28 cellular contexts compared by ENCODE assay signal in genomic region chr21:26784974-26785373, GRCh38.
DNase-seq lines count a peak whose midpoint lies in the region; ATAC-seq and TF ChIP-seq lines count a peak whose summit lies in the region.
"Had no signal": no experiment of that assay in that cellular context is flagged by ENCODE, and none has a peak within 500 bp of the region (broad histone marks: within the 10 kb centered on the region; RNA-seq: fewer than 3 reads in every experiment).

No MANE protein-coding gene starts in this region.

- DNase-seq in right lobe of liver (no peak), NCI-H1417 (lab: John Stamatoyannopoulos, UW) (no peak), HK-2 (ENCODE audit: unreplicated experiment) (no peak)
- DNase-seq: 8988T; activated CD4-positive, alpha-beta T cell treated with anti-CD3 and anti-CD28 coated beads, Interleukin-2, amount 50 U/mL, for 4 hours; activated naive CD8-positive, alpha-beta T cell treated with anti-CD3 and anti-CD28 coated beads, Interleukin-2, amount 50 U/mL, for 24 hours; activated T-cell treated with anti-CD3 and anti-CD28 coated beads, Interleukin-2, amount 50 U/mL, for 72 hours; C1 segment of cervical spinal cord; COR-L47; HCEC 1CT; IMR-90; naive B cell; NCI-H1436 treated with DMSO at 0.1 percent for 48 hours; NCI-H226; NCI-H69; PC-9; stimulated activated CD4-positive, alpha-beta T cell treated with anti-CD3 and anti-CD28 coated beads, Interleukin-1b, Interleukin-23, amount 100 ng/mL, for 48 hours; T-helper 2 cell; upper lobe of left lung had no signal

- H3K27ac ChIP-seq in liver (ENCODE audit: low read depth in 1 of 2, low read length in 2 of 2) (no peak overlapping the region), right lobe of liver (peak overlapping the region in 1 of 3 donors; percentile 8), muscle layer of duodenum (ENCODE audit: low read length) (peak overlapping the region; percentile 11), stomach smooth muscle (ENCODE audit: low read length) (peak overlapping the region; percentile 0)
- H3K27ac ChIP-seq: neutrophil, PC-9, prostate gland, upper lobe of left lung had no signal

- 68% methylated on average over 3 of the region's 3 CpGs for WGBS in liver
- WGBS in right lobe of liver (ENCODE audit: insufficient coverage, low coverage, low lambda C conversion rate, missing lambda C conversion rate) = 45% methylated on average over 3 of the region's 3 CpGs

- H3K4me1 ChIP-seq in liver (ENCODE audit: control insufficient read depth in 4 of 4, insufficient read depth in 4 of 4, low read length in 3 of 4) = no peaks in the 10 kb centered on the region
- H3K4me1 ChIP-seq in right lobe of liver = no peaks in the 10 kb centered on the region
- peaks cover 0 to 6% of the 10 kb centered on the region in 2 donors for H3K4me1 ChIP-seq in muscle layer of duodenum (ENCODE audit: control insufficient read depth in 1 of 2, insufficient read depth in 2 of 2, low read length in 2 of 2)
- no peaks in the 10 kb centered on the region for H3K4me1 ChIP-seq in stomach smooth muscle (ENCODE audit: control insufficient read depth, insufficient read depth, low read length)
- H3K4me1 ChIP-seq: prostate gland, upper lobe of left lung had no signal

- H3K36me3 ChIP-seq in liver (ENCODE audit: control insufficient read depth in 4 of 4, insufficient read depth in 3 of 4, low read depth in 1 of 4, low read length in 3 of 4) = no peaks in the 10 kb centered on the region
- H3K36me3 ChIP-seq in right lobe of liver = no peaks in the 10 kb centered on the region
- no peaks in the 10 kb centered on the region for H3K36me3 ChIP-seq in muscle layer of duodenum (ENCODE audit: control insufficient read depth in 1 of 2, insufficient read depth in 2 of 2, low read length in 2 of 2)
- no peaks in the 10 kb centered on the region for H3K36me3 ChIP-seq in stomach smooth muscle (ENCODE audit: control insufficient read depth in 2 of 2, insufficient read depth in 2 of 2, low read length in 2 of 2)
- H3K36me3 ChIP-seq: neutrophil, prostate gland, upper lobe of left lung had no signal

- H3K27me3 ChIP-seq in liver (ENCODE audit: control insufficient read depth in 4 of 4, insufficient read depth in 4 of 4, low read length in 3 of 4) (no peaks in the 10 kb centered on the region), right lobe of liver (no peaks in the 10 kb centered on the region), muscle layer of duodenum (ENCODE audit: low read depth, low read length) (no peaks in the 10 kb centered on the region), stomach smooth muscle (ENCODE audit: control insufficient read depth in 1 of 2, insufficient read depth in 2 of 2, low read length in 2 of 2) (no peaks in the 10 kb centered on the region)
- H3K27me3 ChIP-seq: upper lobe of left lung had no signal

- H3K4me3 ChIP-seq in liver (ENCODE audit: low read depth in 1 of 3, low read length in 3 of 3) (no peak overlapping the region), right lobe of liver (no peak overlapping the region), muscle layer of duodenum (ENCODE audit: low read depth in 1 of 2, low read length in 2 of 2) (no peak overlapping the region), stomach smooth muscle (ENCODE audit: low read length in 2 of 2) (no peak overlapping the region)
- H3K4me3 ChIP-seq: PC-9, prostate gland, upper lobe of left lung had no signal

- H3K9ac ChIP-seq in liver (ENCODE audit: low read depth in 1 of 2, low read length in 2 of 2) (no peak overlapping the region), stomach smooth muscle (ENCODE audit: low read length in 2 of 2) (no peak overlapping the region)

- TF ChIP-seq POLR2A in right lobe of liver (IDR thresholded peaks at IDR 0.05) = no peak

- no peak for TF ChIP-seq RAD21 in liver (IDR thresholded peaks at IDR 0.05)

- intact Hi-C loops in right lobe of liver (cut with DNase I) = no loop called here

- H3K9me3 ChIP-seq in liver (ENCODE audit: control insufficient read depth in 4 of 4, low read length in 3 of 4) (no peaks in the 10 kb centered on the region), right lobe of liver (no peaks in the 10 kb centered on the region), muscle layer of duodenum (ENCODE audit: control insufficient read depth in 1 of 2, low read length in 2 of 2) (no peaks in the 10 kb centered on the region), stomach smooth muscle (ENCODE audit: control insufficient read depth in 2 of 2, low read length in 2 of 2) (no peaks in the 10 kb centered on the region)
- H3K9me3 ChIP-seq: neutrophil, prostate gland, upper lobe of left lung had no signal

- no peak for ATAC-seq in right lobe of liver
- ATAC-seq in HG02759 (IDR thresholded peaks at IDR 0.05; ENCODE audit: unreplicated experiment) = no peak
- no peak for ATAC-seq in HG03097 (IDR thresholded peaks at IDR 0.05; ENCODE audit: low FRiP score, unreplicated experiment)
- ATAC-seq: activated CD4-positive, CD25-positive, alpha-beta regulatory T cell treated with anti-CD3 and anti-CD28 coated beads, Interleukin-2, amount 50 U/mL, for 24 hours; activated naive CD8-positive, alpha-beta T cell treated with anti-CD3 and anti-CD28 coated beads, Interleukin-2, amount 50 U/mL, for 24 hours; activated T-cell treated with anti-CD3 and anti-CD28 coated beads, Interleukin-2, amount 50 U/mL, for 72 hours; left lobe of liver had no signal

- TF ChIP-seq CTCF in liver (IDR thresholded peaks at IDR 0.05; ENCODE audit: low read depth, low read length, missing input control) = no peak
- no peak for TF ChIP-seq CTCF in right lobe of liver (IDR thresholded peaks at IDR 0.05)

TF ChIP-seq in liver, 16 proteins besides CTCF, POLR2A, EP300 and RAD21:
- TF ChIP-seq RXRA (IDR thresholded peaks at IDR 0.05) (no peak), GABPA (IDR thresholded peaks at IDR 0.05 in 1 of 2, conservative IDR thresholded peaks at IDR 0.05 in 1 of 2) (no peak), SP1 (IDR thresholded peaks at IDR 0.05) (peak; percentile 46), NR2F2 (IDR thresholded peaks at IDR 0.05) (peak; percentile 91)
- TF ChIP-seq, protein P1, sequence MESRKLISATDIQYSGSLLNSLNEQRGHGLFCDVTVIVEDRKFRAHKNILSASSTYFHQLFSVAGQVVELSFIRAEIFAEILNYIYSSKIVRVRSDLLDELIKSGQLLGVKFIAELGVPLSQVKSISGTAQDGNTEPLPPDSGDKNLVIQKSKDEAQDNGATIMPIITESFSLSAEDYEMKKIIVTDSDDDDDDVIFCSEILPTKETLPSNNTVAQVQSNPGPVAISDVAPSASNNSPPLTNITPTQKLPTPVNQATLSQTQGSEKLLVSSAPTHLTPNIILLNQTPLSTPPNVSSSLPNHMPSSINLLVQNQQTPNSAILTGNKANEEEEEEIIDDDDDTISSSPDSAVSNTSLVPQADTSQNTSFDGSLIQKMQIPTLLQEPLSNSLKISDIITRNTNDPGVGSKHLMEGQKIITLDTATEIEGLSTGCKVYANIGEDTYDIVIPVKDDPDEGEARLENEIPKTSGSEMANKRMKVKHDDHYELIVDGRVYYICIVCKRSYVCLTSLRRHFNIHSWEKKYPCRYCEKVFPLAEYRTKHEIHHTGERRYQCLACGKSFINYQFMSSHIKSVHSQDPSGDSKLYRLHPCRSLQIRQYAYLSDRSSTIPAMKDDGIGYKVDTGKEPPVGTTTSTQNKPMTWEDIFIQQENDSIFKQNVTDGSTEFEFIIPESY (IDR thresholded peaks at IDR 0.05) = no peak

Comparison
In these comparisons a context has a peak if more than half of its experiments do, and no peak if none do; other contexts are left out.
1. H3K27ac ChIP-seq: peak in muscle layer of duodenum (single experiment) and stomach smooth muscle (single experiment); none in liver (0 of 2).